ENCODE assay signal across 1 cellular context in genomic region chr9:131621551-131622321, GRCh38.
A peak's percentile ranks its signal among the peaks of the same experiment; 100 is the strongest.
TF ChIP-seq lines count a peak whose summit lies in the region.

No MANE protein-coding gene starts in this region.

TF ChIP-seq in GM12878, 131 proteins besides CTCF, POLR2A, EP300 and RAD21 (continued from another document and continues in another):
- TF ChIP-seq NKRF (conservative IDR thresholded peaks at IDR 0.05) (peak; percentile 25), ZBTB11 (CRISPR knock-in tag; IDR thresholded peaks at IDR 0.05) (no peak), SUZ12 (IDR thresholded peaks at IDR 0.05; ENCODE audit: unreplicated experiment) (no peak), NR2C2 (IDR thresholded peaks at IDR 0.05; ENCODE audit: borderline replicate concordance, control insufficient read depth, insufficient read length, low read depth) (no peak), CEBPZ (IDR thresholded peaks at IDR 0.05; ENCODE audit: low read depth, low read length) (no peak), ZNF622 (IDR thresholded peaks at IDR 0.05) (no peak), SRF (IDR thresholded peaks at IDR 0.05; ENCODE audit: low read depth in 2 of 2, low read length in 2 of 2) (no peak), FOXK2 (IDR thresholded peaks at IDR 0.05) (no peak), NFIC (IDR thresholded peaks at IDR 0.05; ENCODE audit: low read depth, low read length) (peak; percentile 73; the same call in 1 of the 2 replicates), ZNF592 (IDR thresholded peaks at IDR 0.05) (0 out of 2 replicates have a peak, but pooled peaks have one; percentile 10), BMI1 (IDR thresholded peaks at IDR 0.05; ENCODE audit: borderline replicate concordance) (no peak), MXI1 (IDR thresholded peaks at IDR 0.05; ENCODE audit: low read depth, low read length) (peak; percentile 77), JUND (IDR thresholded peaks at IDR 0.05; ENCODE audit: low read depth, low read length) (no peak), BCL11A (IDR thresholded peaks at IDR 0.05; ENCODE audit: low read depth, low read length) (0 out of 2 replicates have a peak, but pooled peaks have one; percentile 23), FOS (IDR thresholded peaks at IDR 0.05; ENCODE audit: borderline replicate concordance, extremely low read depth, insufficient read length) (no peak), ATF7 (IDR thresholded peaks at IDR 0.05; ENCODE audit: low read depth) (peak; percentile 49; the same call in 1 of the 2 replicates), TCF3 (IDR thresholded peaks at IDR 0.05; ENCODE audit: borderline replicate concordance, insufficient read depth, low read depth, low read length) (peak; percentile 45; the same call in 1 of the 2 replicates), ESRRA (IDR thresholded peaks at IDR 0.05; ENCODE audit: low read length) (no peak), ZNF207 (IDR thresholded peaks at IDR 0.05; ENCODE audit: borderline replicate concordance) (no peak), MEF2B (IDR thresholded peaks at IDR 0.05; ENCODE audit: partially characterized antibody, poor library complexity, severe bottlenecking) (peak; percentile 61), EGR1 (IDR thresholded peaks at IDR 0.05; ENCODE audit: borderline replicate concordance in 1 of 2, low read depth in 2 of 2, low read length in 2 of 2) (peak in 1 of 2 experiments; percentile 31; a peak in 1 of 3 replicates), CREM (IDR thresholded peaks at IDR 0.05; ENCODE audit: low read depth) (peak; percentile 52; the same call in 1 of the 2 replicates), NR2F1 (conservative IDR thresholded peaks at IDR 0.05) (peak; percentile 68), STAT1 (conservative IDR thresholded peaks at IDR 0.05) (no peak), PRDM15 (CRISPR knock-in tag; IDR thresholded peaks at IDR 0.05) (no peak), HDGF (IDR thresholded peaks at IDR 0.05) (no peak), GATAD2B (conservative IDR thresholded peaks at IDR 0.05; ENCODE audit: low read depth) (peak; percentile 71), BHLHE40 (IDR thresholded peaks at IDR 0.05; ENCODE audit: borderline replicate concordance in 1 of 2, low read depth in 2 of 2, low read length in 1 of 2) (peak; percentile 11 to 35; a peak in 1 of 4 replicates), YBX1 (IDR thresholded peaks at IDR 0.05) (no peak), RELB (IDR thresholded peaks at IDR 0.05; ENCODE audit: low read depth) (peak; percentile 91), MAX (IDR thresholded peaks at IDR 0.05; ENCODE audit: low read depth, low read length) (no peak), SP1 (IDR thresholded peaks at IDR 0.05; ENCODE audit: low read depth, low read length) (peak; percentile 38), HSF1 (IDR thresholded peaks at IDR 0.05; ENCODE audit: low read depth, low read length) (no peak), WRNIP1 (IDR thresholded peaks at IDR 0.05; ENCODE audit: borderline replicate concordance, low read depth, low read length) (no peak), PAX8 (IDR thresholded peaks at IDR 0.05) (no peak)
